Comparison of ENCODE assay signal across 8 cellular contexts in the genomic region with DNA sequence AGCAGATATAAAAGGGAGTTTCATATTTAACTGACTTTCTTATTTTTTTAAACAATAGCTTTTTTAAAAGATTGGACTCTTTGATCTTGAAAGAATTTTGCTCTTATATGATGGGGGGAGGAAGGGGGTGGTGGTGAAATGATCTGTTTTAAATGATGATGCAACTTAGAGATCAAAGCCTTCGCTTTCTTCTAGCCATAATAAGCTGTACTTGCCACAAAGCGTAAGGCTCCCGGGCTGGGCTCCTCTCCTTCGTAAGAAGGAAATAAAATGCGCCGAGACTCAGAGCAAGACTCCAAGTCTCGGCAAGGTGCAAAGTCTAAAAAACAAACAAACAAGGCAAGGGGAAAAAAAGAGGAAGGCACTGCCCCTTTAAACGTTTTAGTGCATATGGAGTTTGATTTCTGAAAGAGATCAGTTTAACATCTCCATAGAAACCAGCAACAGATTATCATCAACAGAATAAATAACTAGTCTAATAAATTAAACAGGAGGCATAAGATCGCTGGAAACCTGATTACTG. TPM values are rescaled to one million over a fixed set of nuclear protein-coding genes. Genes with fewer than 3 reads are reported as not detected.
DNase-seq lines count a peak whose midpoint lies in the region; ATAC-seq and TF ChIP-seq lines count a peak whose summit lies in the region.

No MANE protein-coding gene starts in this region.

- H3K4me1 ChIP-seq in upper lobe of right lung (peaks cover 15% of the 10 kb centered on the region), OCI-LY7 (ENCODE audit: insufficient read depth, low read length, poor library complexity, severe bottlenecking) (no peaks in the 10 kb centered on the region)

- no peaks in the 10 kb centered on the region for H3K36me3 Mint-ChIP-seq in activated naive CD4-positive, alpha-beta T cell treated with anti-CD3 and anti-CD28 coated beads, Interleukin-2, amount 50 U/mL, for 24 hours
- H3K36me3 Mint-ChIP-seq in activated naive CD4-positive, alpha-beta T cell treated with anti-CD3 and anti-CD28 coated beads for 36 hours (ENCODE audit: low read depth) = no peaks in the 10 kb centered on the region
- H3K36me3 Mint-ChIP-seq in WTC11 = no peaks in the 10 kb centered on the region

- no peak overlapping the region for H2AFZ ChIP-seq in OCI-LY7 (ENCODE audit: low read length)

- no peaks in the 10 kb centered on the region for H3K9me3 Mint-ChIP-seq in activated naive CD4-positive, alpha-beta T cell treated with anti-CD3 and anti-CD28 coated beads, Interleukin-2, amount 50 U/mL, for 24 hours
- H3K9me3 Mint-ChIP-seq in activated naive CD4-positive, alpha-beta T cell treated with anti-CD3 and anti-CD28 coated beads for 36 hours = no peaks in the 10 kb centered on the region
- no peaks in the 10 kb centered on the region for H3K9me3 Mint-ChIP-seq in WTC11

- POLR2A ChIA-PET in WTC11 (lab: Charles Lee) = interaction anchor here (0.9 kb wide), 1 partner anchor 12 kb away, joined by 3 read pairs; no protein-coding TSS in a partner anchor
- POLR2A ChIA-PET in OCI-LY7 (lab: Charles Lee) = interaction anchor here (0.6 to 1.1 kb wide), 3 partner anchors 10 to 792 kb away, joined by 3 to 5 read pairs (median 3); no protein-coding TSS in a partner anchor

- no peak overlapping the region for H3K27ac Mint-ChIP-seq in activated naive CD4-positive, alpha-beta T cell treated with anti-CD3 and anti-CD28 coated beads, Interleukin-2, amount 50 U/mL, for 24 hours
- H3K27ac Mint-ChIP-seq in activated naive CD4-positive, alpha-beta T cell treated with anti-CD3 and anti-CD28 coated beads for 36 hours = no peak overlapping the region
- H3K27ac Mint-ChIP-seq in WTC11 = no peak overlapping the region

- H3K9me2 ChIP-seq in OCI-LY7 (ENCODE audit: insufficient read depth, low read length) = no peaks in the 10 kb centered on the region

- no peak overlapping the region for H3K27ac ChIP-seq in upper lobe of right lung
- H3K27ac ChIP-seq in OCI-LY7 (ENCODE audit: low read depth, low read length, poor library complexity, severe bottlenecking) = no peak overlapping the region

- BruUV-seq in OCI-LY7 (replicated peaks; lab: Mats Ljungman, UMichigan) = no TSS peak

- H3K4me2 ChIP-seq in OCI-LY7 (ENCODE audit: low read length) = no peak overlapping the region

- H3K36me3 ChIP-seq in upper lobe of right lung (no peaks in the 10 kb centered on the region), OCI-LY7 (ENCODE audit: insufficient read depth, low read length) (no peaks in the 10 kb centered on the region)

- ATAC-seq in WTC11 = no peak
- no peak for ATAC-seq in upper lobe of right lung
- no peak for ATAC-seq in HG02588 (IDR thresholded peaks at IDR 0.05; ENCODE audit: unreplicated experiment)
- ATAC-seq in HG03442 (IDR thresholded peaks at IDR 0.05; ENCODE audit: unreplicated experiment) = no peak

- H3K4me3 ChIP-seq in upper lobe of right lung = peak overlapping the region; percentile 59
- no peak overlapping the region for H3K4me3 ChIP-seq in OCI-LY7 (ENCODE audit: low read depth, low read length, poor library complexity, severe bottlenecking)

- TF ChIP-seq CTCF in WTC11 (IDR thresholded peaks at IDR 0.05) (no peak), upper lobe of right lung (IDR thresholded peaks at IDR 0.05) (no peak), OCI-LY7 (conservative IDR thresholded peaks at IDR 0.05; ENCODE audit: low read length) (no peak)

- H3K27me3 Mint-ChIP-seq in activated naive CD4-positive, alpha-beta T cell treated with anti-CD3 and anti-CD28 coated beads, Interleukin-2, amount 50 U/mL, for 24 hours = peaks cover 22% of the 10 kb centered on the region
- peaks cover 32% of the 10 kb centered on the region for H3K27me3 Mint-ChIP-seq in activated naive CD4-positive, alpha-beta T cell treated with anti-CD3 and anti-CD28 coated beads for 36 hours (ENCODE audit: low read depth)
- peaks cover 42% of the 10 kb centered on the region for H3K27me3 Mint-ChIP-seq in WTC11 (ENCODE audit: low read depth)

- CTCF ChIA-PET in activated naive CD4-positive, alpha-beta T cell treated with anti-CD3 and anti-CD28 coated beads for 36 hours (lab: Charles Lee) = no interaction called here
- CTCF ChIA-PET in WTC11 (lab: Charles Lee) (interaction anchor here (0.6 to 2.8 kb wide), 12 partner anchors 9 to 583 kb away, joined by 3 to 10 read pairs (median 4); a partner anchor contains a TSS), OCI-LY7 (lab: Charles Lee; ENCODE audit: unreplicated experiment) (no interaction called here)

- DNase-seq in activated naive CD4-positive, alpha-beta T cell treated with anti-CD3 and anti-CD28 coated beads for 36 hours = no peak
- DNase-seq in WTC11 (ENCODE audit: low spot score) (no peak), kidney glomerular epithelial cell (lab: John Stamatoyannopoulos, UW) (peak; percentile 1), upper lobe of right lung (no peak), OCI-LY7 (ENCODE audit: low spot score) (no peak)

- H3K79me2 ChIP-seq in OCI-LY7 (ENCODE audit: insufficient read depth, low read depth, low read length) = no peaks in the 10 kb centered on the region

- H4K20me1 ChIP-seq in OCI-LY7 (ENCODE audit: insufficient read depth, low read length) = no peaks in the 10 kb centered on the region

- H3K4me3 Mint-ChIP-seq in activated naive CD4-positive, alpha-beta T cell treated with anti-CD3 and anti-CD28 coated beads, Interleukin-2, amount 50 U/mL, for 24 hours = peak overlapping the region; percentile 78
- no peak overlapping the region for H3K4me3 Mint-ChIP-seq in activated naive CD4-positive, alpha-beta T cell treated with anti-CD3 and anti-CD28 coated beads for 36 hours
- H3K4me3 Mint-ChIP-seq in WTC11 = peak overlapping the region; percentile 71

- H3K9me3 ChIP-seq in upper lobe of right lung (no peaks in the 10 kb centered on the region), OCI-LY7 (ENCODE audit: low read length) (no peaks in the 10 kb centered on the region)

- intact Hi-C loops in activated naive CD4-positive, alpha-beta T cell treated with anti-CD3 and anti-CD28 coated beads for 36 hours (cut with micrococcal nuclease) = loop anchor here (2.0 to 10.0 kb wide), 2 partner anchors 100 to 278 kb away; no protein-coding TSS in a partner anchor
- intact Hi-C loops in upper lobe of right lung (cut with DNase I) = no loop called here
- intact Hi-C loops in OCI-LY7 (cut with micrococcal nuclease; ENCODE audit: unreplicated experiment) = no loop called here

- H3K4me1 Mint-ChIP-seq in activated naive CD4-positive, alpha-beta T cell treated with anti-CD3 and anti-CD28 coated beads, Interleukin-2, amount 50 U/mL, for 24 hours = peaks cover 16% of the 10 kb centered on the region
- peaks cover 16% of the 10 kb centered on the region for H3K4me1 Mint-ChIP-seq in activated naive CD4-positive, alpha-beta T cell treated with anti-CD3 and anti-CD28 coated beads for 36 hours (ENCODE audit: low read depth)
- peaks cover 17% of the 10 kb centered on the region for H3K4me1 Mint-ChIP-seq in WTC11

- peaks cover 9% of the 10 kb centered on the region for H3K27me3 ChIP-seq in upper lobe of right lung

TF ChIP-seq in WTC11, 78 proteins besides CTCF, POLR2A, EP300 and RAD21 (continues in another document):
- TF ChIP-seq, protein P1, sequence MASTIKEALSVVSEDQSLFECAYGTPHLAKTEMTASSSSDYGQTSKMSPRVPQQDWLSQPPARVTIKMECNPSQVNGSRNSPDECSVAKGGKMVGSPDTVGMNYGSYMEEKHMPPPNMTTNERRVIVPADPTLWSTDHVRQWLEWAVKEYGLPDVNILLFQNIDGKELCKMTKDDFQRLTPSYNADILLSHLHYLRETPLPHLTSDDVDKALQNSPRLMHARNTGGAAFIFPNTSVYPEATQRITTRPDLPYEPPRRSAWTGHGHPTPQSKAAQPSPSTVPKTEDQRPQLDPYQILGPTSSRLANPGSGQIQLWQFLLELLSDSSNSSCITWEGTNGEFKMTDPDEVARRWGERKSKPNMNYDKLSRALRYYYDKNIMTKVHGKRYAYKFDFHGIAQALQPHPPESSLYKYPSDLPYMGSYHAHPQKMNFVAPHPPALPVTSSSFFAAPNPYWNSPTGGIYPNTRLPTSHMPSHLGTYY (CRISPR knock-in tag; IDR thresholded peaks at IDR 0.05) = no peak
- TF ChIP-seq RORB (CRISPR knock-in tag; IDR thresholded peaks at IDR 0.05) (no peak), NR3C1 (CRISPR knock-in tag; conservative IDR thresholded peaks at IDR 0.05; ENCODE audit: low read depth) (no peak), PRRX2 (CRISPR knock-in tag; IDR thresholded peaks at IDR 0.05) (no peak), NFYB (CRISPR knock-in tag; conservative IDR thresholded peaks at IDR 0.05; ENCODE audit: low read depth) (no peak)
- TF ChIP-seq, protein P2, sequence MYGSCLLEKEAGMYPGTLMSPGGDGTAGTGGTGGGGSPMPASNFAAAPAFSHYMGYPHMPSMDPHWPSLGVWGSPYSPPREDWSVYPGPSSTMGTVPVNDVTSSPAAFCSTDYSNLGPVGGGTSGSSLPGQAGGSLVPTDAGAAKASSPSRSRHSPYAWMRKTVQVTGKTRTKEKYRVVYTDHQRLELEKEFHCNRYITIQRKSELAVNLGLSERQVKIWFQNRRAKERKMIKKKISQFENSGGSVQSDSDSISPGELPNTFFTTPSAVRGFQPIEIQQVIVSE (CRISPR knock-in tag; IDR thresholded peaks at IDR 0.05; ENCODE audit: borderline replicate concordance) = no peak
- TF ChIP-seq, protein P3, sequence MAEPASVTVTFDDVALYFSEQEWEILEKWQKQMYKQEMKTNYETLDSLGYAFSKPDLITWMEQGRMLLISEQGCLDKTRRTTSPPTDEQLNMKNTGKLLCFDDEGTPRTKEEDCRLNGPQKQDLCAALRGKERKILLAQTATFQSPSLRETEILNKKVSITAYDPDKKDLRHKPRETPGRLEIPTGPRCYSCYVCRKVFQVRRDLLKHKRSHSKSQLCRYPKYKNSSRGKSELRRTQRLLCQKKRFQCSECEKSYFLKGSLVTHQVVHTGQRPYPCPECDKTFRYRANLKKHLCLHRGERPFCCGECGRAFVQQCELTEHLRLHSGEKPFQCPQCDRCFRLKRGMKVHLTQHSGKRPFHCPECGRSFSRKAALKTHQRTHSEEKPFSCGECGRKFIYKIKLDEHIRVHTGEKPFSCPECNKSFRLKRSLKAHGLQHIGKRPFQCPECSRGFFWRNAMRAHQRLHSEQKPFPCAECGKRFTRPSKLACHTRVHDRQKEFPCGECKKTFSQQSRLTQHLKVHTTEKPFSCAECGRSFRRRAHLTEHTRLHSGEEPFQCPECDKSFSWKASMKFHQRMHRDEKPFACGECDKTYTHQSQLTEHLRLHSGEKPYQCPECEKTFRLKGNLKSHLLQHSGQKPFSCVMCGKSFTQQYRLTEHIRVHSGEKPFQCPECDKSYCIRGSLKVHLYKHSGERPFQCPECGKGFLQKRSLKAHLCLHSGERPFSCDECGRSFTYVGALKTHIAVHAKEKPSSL (CRISPR knock-in tag; conservative IDR thresholded peaks at IDR 0.05) = no peak

RNA-seq across cellular contexts. Expression of a gene that starts 3.3 kb away (rescaled TPM):
- 1 to 10 TPM; 1.7 to 2.0 TPM for total RNA-seq in activated naive CD4-positive, alpha-beta T cell treated with anti-CD3 and anti-CD28 coated beads for 36 hours
- 6.9 to 11.7 TPM (median 8.7 TPM) in 3 replicates for total RNA-seq in WTC11 (2021)
- total RNA-seq in upper lobe of right lung = 63.6 TPM
- total RNA-seq in OCI-LY7 (2014; rRNA removed; shearing (Covaris generic)) = 1.8 and 3.3 TPM in 2 replicates
- total RNA-seq in OCI-LY7 (2022) = 3.9 and 4.9 TPM in 2 replicates
